In genomic region chr5:89336111-89336510, GRCh38 we compare ENCODE assay signal across 31 cellular contexts.
"Had no signal": no experiment of that assay in that cellular context is flagged by ENCODE, and none has a peak within 500 bp of the region (broad histone marks: within the 10 kb centered on the region; RNA-seq: fewer than 3 reads in every experiment).

No MANE protein-coding gene starts in this region.

- ATAC-seq: naive thymus-derived CD8-positive, alpha-beta T cell; natural killer cell treated with Interleukin-12 subunit alpha and Interleukin-12 subunit beta and Interleukin-15 and Interleukin-18, amount 100 ng/mL, for 72 hours; psoas muscle; right cardiac atrium; right lobe of liver; stimulated activated memory B cell treated with anti-CD40 and anti-IgM and Interleukin-4, amounts not matched to agents 10 μg/mL and 1 μg/mL and 100 μg/mL, for 72 hours; stimulated activated naive CD8-positive, alpha-beta T cell treated with anti-CD3 and anti-CD28 coated beads, Interleukin-15, amount 100 ng/mL, for 72 hours; stimulated activated naive CD8-positive, alpha-beta T cell treated with anti-CD3 and anti-CD28 coated beads, Interleukin-15, Interleukin-2, amounts not matched to agents 100 U/mL and 50 U/mL, for 24 hours; upper lobe of right lung had no signal

- H3K4me3 ChIP-seq: ovary, psoas muscle, right lobe of liver, sigmoid colon, suprapubic skin, testis, tibial artery, transverse colon, upper lobe of right lung, uterus had no signal

- H3K9me3 ChIP-seq: ovary, psoas muscle, right lobe of liver, sigmoid colon, suprapubic skin, testis, tibial artery, transverse colon, upper lobe of right lung, uterus had no signal

- H3K36me3 Mint-ChIP-seq: naive thymus-derived CD8-positive, alpha-beta T cell; natural killer cell treated with Interleukin-12 subunit alpha and Interleukin-12 subunit beta and Interleukin-15 and Interleukin-18, amount 100 ng/mL, for 72 hours; stimulated activated memory B cell treated with anti-CD40 and anti-IgM and Interleukin-4, amounts not matched to agents 10 μg/mL and 1 μg/mL and 100 μg/mL, for 72 hours; type B pancreatic cell had no signal

- DNase-seq: naive thymus-derived CD8-positive, alpha-beta T cell; nephron progenitor cell; occipital lobe; ovary; posterior cingulate gyrus; psoas muscle; right cardiac atrium; right lobe of liver; sigmoid colon; small intestine; stimulated activated CD4-positive, alpha-beta T cell treated with anti-CD3 and anti-CD28 coated beads, Interleukin-12 subunit alpha, Interleukin-12 subunit beta, amount 100 ng/mL, for 4 hours; stimulated activated CD4-positive, alpha-beta T cell treated with anti-CD3 and anti-CD28 coated beads, Interleukin-1b, Interleukin-23, amount 100 ng/mL, for 48 hours; stimulated activated CD4-positive, alpha-beta T cell treated with anti-CD3 and anti-CD28 coated beads, Interleukin-4, amount 100 ng/mL, for 1 hour; stimulated activated CD4-positive, alpha-beta T cell treated with anti-CD3 and anti-CD28 coated beads, Interleukin-4, amount 100 ng/mL, for 4 hours; stimulated activated CD8-positive, alpha-beta memory T cell treated with anti-CD3 and anti-CD28 coated beads, Interleukin-4, amount 100 ng/mL, for 48 hours; stimulated activated naive CD4-positive, alpha-beta T cell; stimulated activated naive CD8-positive, alpha-beta T cell treated with anti-CD3 and anti-CD28 coated beads, Interleukin-15, amount 100 ng/mL, for 72 hours; stimulated activated naive CD8-positive, alpha-beta T cell treated with anti-CD3 and anti-CD28 coated beads, Interleukin-15, Interleukin-2, amounts not matched to agents 100 U/mL and 50 U/mL, for 24 hours; substantia nigra; testis; tibial artery; transverse colon; upper lobe of right lung; uterus had no signal

- FAIRE-seq: small intestine had no signal

- H3K79me2 ChIP-seq: parathyroid adenoma had no signal

- H3K9me3 Mint-ChIP-seq: natural killer cell treated with Interleukin-12 subunit alpha and Interleukin-12 subunit beta and Interleukin-15 and Interleukin-18, amount 100 ng/mL, for 72 hours; nephron progenitor cell; stimulated activated memory B cell treated with anti-CD40 and anti-IgM and Interleukin-4, amounts not matched to agents 10 μg/mL and 1 μg/mL and 100 μg/mL, for 72 hours; stimulated activated naive CD8-positive, alpha-beta T cell treated with anti-CD3 and anti-CD28 coated beads, Interleukin-15, amount 100 ng/mL, for 72 hours; type B pancreatic cell had no signal

- H3K4me1 ChIP-seq: parathyroid adenoma, psoas muscle, right lobe of liver, sigmoid colon, suprapubic skin, testis, transverse colon, upper lobe of right lung, uterus had no signal

- H3K4me3 Mint-ChIP-seq: naive thymus-derived CD8-positive, alpha-beta T cell; natural killer cell treated with Interleukin-12 subunit alpha and Interleukin-12 subunit beta and Interleukin-15 and Interleukin-18, amount 100 ng/mL, for 72 hours; nephron progenitor cell; neural crest cell; stimulated activated memory B cell treated with anti-CD40 and anti-IgM and Interleukin-4, amounts not matched to agents 10 μg/mL and 1 μg/mL and 100 μg/mL, for 72 hours; stimulated activated naive CD8-positive, alpha-beta T cell treated with anti-CD3 and anti-CD28 coated beads, Interleukin-15, amount 100 ng/mL, for 72 hours; type B pancreatic cell had no signal

- H3K36me3 ChIP-seq: ovary, right lobe of liver, sigmoid colon, suprapubic skin, tibial artery, transverse colon, upper lobe of right lung, uterus had no signal

- H3K27ac Mint-ChIP-seq: naive thymus-derived CD8-positive, alpha-beta T cell; natural killer cell treated with Interleukin-12 subunit alpha and Interleukin-12 subunit beta and Interleukin-15 and Interleukin-18, amount 100 ng/mL, for 72 hours; nephron progenitor cell; progenitor cell of endocrine pancreas; stimulated activated memory B cell treated with anti-CD40 and anti-IgM and Interleukin-4, amounts not matched to agents 10 μg/mL and 1 μg/mL and 100 μg/mL, for 72 hours; type B pancreatic cell had no signal

- H3K27ac ChIP-seq: ovary, parathyroid adenoma, psoas muscle, right lobe of liver, sigmoid colon, suprapubic skin, testis, tibial artery, transverse colon, upper lobe of right lung, uterus had no signal

- H2AFZ ChIP-seq: parathyroid adenoma had no signal

- H3K4me1 Mint-ChIP-seq: naive thymus-derived CD8-positive, alpha-beta T cell; nephron progenitor cell; neural crest cell; stimulated activated memory B cell treated with anti-CD40 and anti-IgM and Interleukin-4, amounts not matched to agents 10 μg/mL and 1 μg/mL and 100 μg/mL, for 72 hours; stimulated activated naive CD8-positive, alpha-beta T cell treated with anti-CD3 and anti-CD28 coated beads, Interleukin-15, amount 100 ng/mL, for 72 hours had no signal

- H3K27me3 ChIP-seq: right lobe of liver, sigmoid colon, suprapubic skin, testis, tibial artery, transverse colon, upper lobe of right lung, uterus had no signal

- H3K9ac ChIP-seq: parathyroid adenoma had no signal

- H3K27me3 Mint-ChIP-seq: natural killer cell treated with Interleukin-12 subunit alpha and Interleukin-12 subunit beta and Interleukin-15 and Interleukin-18, amount 100 ng/mL, for 72 hours; progenitor cell of endocrine pancreas; stimulated activated memory B cell treated with anti-CD40 and anti-IgM and Interleukin-4, amounts not matched to agents 10 μg/mL and 1 μg/mL and 100 μg/mL, for 72 hours; stimulated activated naive CD8-positive, alpha-beta T cell treated with anti-CD3 and anti-CD28 coated beads, Interleukin-15, amount 100 ng/mL, for 72 hours; type B pancreatic cell had no signal
